1 cellular context compared by ENCODE assay signal in the genomic region with DNA sequence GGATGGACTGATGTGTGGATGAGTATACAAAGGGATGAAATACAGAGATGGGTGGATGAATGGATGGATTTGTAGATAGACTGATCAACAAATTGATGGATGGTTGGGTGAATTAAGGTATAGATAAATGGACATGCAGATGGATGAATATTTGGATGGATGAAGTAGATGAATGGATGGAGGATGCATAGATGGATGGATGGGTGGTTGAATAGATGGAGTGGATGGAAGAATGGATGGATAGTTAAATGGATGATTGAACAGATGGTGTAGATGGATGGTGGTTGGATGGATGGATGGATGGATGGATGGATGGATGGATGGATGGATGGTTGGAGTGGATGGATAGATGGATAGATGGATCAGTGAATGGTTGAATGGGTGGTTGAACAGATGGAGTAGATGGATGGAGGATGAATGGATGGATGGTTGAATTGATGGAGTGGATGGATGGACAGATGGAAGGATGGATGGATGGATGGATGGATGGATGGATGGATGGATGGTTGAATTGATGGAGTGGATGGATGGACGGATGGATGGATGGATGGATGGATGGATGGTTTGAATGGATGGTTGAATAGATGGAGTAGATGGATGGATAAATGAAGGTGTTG.
TF ChIP-seq lines count a peak whose summit lies in the region.

No MANE protein-coding gene starts in this region.

TF ChIP-seq in HepG2, 621 proteins besides CTCF, POLR2A, EP300 and RAD21 (continued from another document):
- TF ChIP-seq, protein P1, sequence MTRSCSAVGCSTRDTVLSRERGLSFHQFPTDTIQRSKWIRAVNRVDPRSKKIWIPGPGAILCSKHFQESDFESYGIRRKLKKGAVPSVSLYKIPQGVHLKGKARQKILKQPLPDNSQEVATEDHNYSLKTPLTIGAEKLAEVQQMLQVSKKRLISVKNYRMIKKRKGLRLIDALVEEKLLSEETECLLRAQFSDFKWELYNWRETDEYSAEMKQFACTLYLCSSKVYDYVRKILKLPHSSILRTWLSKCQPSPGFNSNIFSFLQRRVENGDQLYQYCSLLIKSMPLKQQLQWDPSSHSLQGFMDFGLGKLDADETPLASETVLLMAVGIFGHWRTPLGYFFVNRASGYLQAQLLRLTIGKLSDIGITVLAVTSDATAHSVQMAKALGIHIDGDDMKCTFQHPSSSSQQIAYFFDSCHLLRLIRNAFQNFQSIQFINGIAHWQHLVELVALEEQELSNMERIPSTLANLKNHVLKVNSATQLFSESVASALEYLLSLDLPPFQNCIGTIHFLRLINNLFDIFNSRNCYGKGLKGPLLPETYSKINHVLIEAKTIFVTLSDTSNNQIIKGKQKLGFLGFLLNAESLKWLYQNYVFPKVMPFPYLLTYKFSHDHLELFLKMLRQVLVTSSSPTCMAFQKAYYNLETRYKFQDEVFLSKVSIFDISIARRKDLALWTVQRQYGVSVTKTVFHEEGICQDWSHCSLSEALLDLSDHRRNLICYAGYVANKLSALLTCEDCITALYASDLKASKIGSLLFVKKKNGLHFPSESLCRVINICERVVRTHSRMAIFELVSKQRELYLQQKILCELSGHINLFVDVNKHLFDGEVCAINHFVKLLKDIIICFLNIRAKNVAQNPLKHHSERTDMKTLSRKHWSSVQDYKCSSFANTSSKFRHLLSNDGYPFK (CRISPR knock-in tag; IDR thresholded peaks at IDR 0.05; ENCODE audit: borderline replicate concordance): no peak
- TF ChIP-seq PTBP1 (IDR thresholded peaks at IDR 0.05; ENCODE audit: low read depth, low read length, poor library complexity, severe bottlenecking) (no peak), SNRNP70 (IDR thresholded peaks at IDR 0.05; ENCODE audit: low read depth, low read length) (no peak), NFRKB (IDR thresholded peaks at IDR 0.05) (peak; percentile 65; the same call in 1 of the 2 replicates)
- TF ChIP-seq, protein P2, sequence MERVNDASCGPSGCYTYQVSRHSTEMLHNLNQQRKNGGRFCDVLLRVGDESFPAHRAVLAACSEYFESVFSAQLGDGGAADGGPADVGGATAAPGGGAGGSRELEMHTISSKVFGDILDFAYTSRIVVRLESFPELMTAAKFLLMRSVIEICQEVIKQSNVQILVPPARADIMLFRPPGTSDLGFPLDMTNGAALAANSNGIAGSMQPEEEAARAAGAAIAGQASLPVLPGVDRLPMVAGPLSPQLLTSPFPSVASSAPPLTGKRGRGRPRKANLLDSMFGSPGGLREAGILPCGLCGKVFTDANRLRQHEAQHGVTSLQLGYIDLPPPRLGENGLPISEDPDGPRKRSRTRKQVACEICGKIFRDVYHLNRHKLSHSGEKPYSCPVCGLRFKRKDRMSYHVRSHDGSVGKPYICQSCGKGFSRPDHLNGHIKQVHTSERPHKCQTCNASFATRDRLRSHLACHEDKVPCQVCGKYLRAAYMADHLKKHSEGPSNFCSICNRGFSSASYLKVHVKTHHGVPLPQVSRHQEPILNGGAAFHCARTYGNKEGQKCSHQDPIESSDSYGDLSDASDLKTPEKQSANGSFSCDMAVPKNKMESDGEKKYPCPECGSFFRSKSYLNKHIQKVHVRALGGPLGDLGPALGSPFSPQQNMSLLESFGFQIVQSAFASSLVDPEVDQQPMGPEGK (CRISPR knock-in tag; IDR thresholded peaks at IDR 0.05): no peak
